9 cellular contexts compared by ENCODE assay signal in the genomic region with DNA sequence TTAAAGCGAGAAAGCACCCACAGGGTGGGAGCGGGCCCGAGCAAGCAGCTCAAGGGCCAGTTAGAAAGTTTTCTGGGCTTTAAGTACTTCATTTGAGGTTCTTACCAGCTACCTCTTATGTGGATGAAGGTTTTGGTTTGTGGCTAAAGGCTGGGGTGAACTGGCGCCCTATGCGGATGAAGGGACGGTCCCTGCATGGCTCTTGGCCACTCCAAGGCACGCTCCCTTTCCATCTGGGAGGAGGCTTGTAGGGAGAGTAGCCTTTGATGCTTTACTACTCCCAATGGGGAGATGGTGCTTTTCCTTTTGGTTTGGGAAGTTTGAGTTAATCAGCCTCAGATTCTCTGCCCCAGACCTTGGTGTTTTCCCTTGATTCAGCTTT. TPM values are rescaled to one million over a fixed set of nuclear protein-coding genes. Genes with fewer than 3 reads are reported as not detected.
DNase-seq lines count a peak whose midpoint lies in the region; FAIRE-seq and TF ChIP-seq lines count a peak whose summit lies in the region.
"Had no signal": no experiment of that assay in that cellular context is flagged by ENCODE, and none has a peak within 500 bp of the region (broad histone marks: within the 10 kb centered on the region; RNA-seq: fewer than 3 reads in every experiment).

No MANE protein-coding gene starts in this region.

- H3K4me3 ChIP-seq in BLaER1 treated with 17β-estradiol and CSF1 and Interleukin-3, amounts not matched to agents 10 nM and 100 nM, result 0 out of 20 replicates have a peak overlapping the region, but pooled peaks of 1 of the 10 experiments have one; percentile 3
- H3K4me3 ChIP-seq in fibroblast of villous mesenchyme (ENCODE audit: low read depth, low read length) (no peak overlapping the region), rectal smooth muscle tissue (ENCODE audit: low read length) (peak overlapping the region; percentile 55)

- peaks cover 22 to 37% (median 25%) of the 10 kb centered on the region in 10 experiments for H3K4me1 ChIP-seq in BLaER1 treated with 17β-estradiol and CSF1 and Interleukin-3, amounts not matched to agents 10 nM and 100 nM
- H3K4me1 ChIP-seq in rectal smooth muscle tissue (ENCODE audit: control insufficient read depth, insufficient read depth, low read length), result no peaks in the 10 kb centered on the region

- H3K9ac ChIP-seq in BLaER1 treated with 17β-estradiol and CSF1 and Interleukin-3, amounts not matched to agents 10 nM and 100 nM, result no peak overlapping the region
- no peak overlapping the region for H3K9ac ChIP-seq in rectal smooth muscle tissue (ENCODE audit: low read length)

- CTCF ChIA-PET in RWPE1 (lab: Yijun Ruan, JAX), result no interaction called here

- H3K9me3 ChIP-seq in BLaER1 treated with 17β-estradiol and CSF1 and Interleukin-3, amounts not matched to agents 10 nM and 100 nM (replicated peaks in 1 of 11), result peaks cover 0 to 9% (median 0%) of the 10 kb centered on the region in 11 experiments; a peak in 3 of 22 replicates

- peaks cover 38 to 49% (median 45%) of the 10 kb centered on the region in 11 experiments for H3K27me3 ChIP-seq in BLaER1 treated with 17β-estradiol and CSF1 and Interleukin-3, amounts not matched to agents 10 nM and 100 nM
- no peaks in the 10 kb centered on the region for H3K27me3 ChIP-seq in rectal smooth muscle tissue (ENCODE audit: control insufficient read depth, insufficient read depth, low read length)

- TF ChIP-seq CTCF in RWPE1 (conservative IDR thresholded peaks at IDR 0.05; ENCODE audit: low read depth), result no peak
- no peak for TF ChIP-seq CTCF in fibroblast of villous mesenchyme (IDR thresholded peaks at IDR 0.05; ENCODE audit: insufficient read depth, low read depth, low read length)

- POLR2A ChIA-PET in RWPE1 (lab: Yijun Ruan, JAX; ENCODE audit: low non-redundant PET), result no interaction called here

- H4K20me1 ChIP-seq in BLaER1 treated with 17β-estradiol and CSF1 and Interleukin-3, amounts not matched to agents 10 nM and 100 nM, result peaks cover 0 to 15% (median 0%) of the 10 kb centered on the region in 11 experiments; a peak in 4 of 22 replicates

- peak overlapping the region in 8 of 11 experiments; percentile 63 to 86 (median 70); a peak in 9 of 22 replicates for H3K4me2 ChIP-seq in BLaER1 treated with 17β-estradiol and CSF1 and Interleukin-3, amounts not matched to agents 10 nM and 100 nM

- DNase-seq in RWPE1 (ENCODE audit: low spot score) (no peak), fibroblast of villous mesenchyme (ENCODE audit: low read depth) (peak; percentile 10), OCI-M2 (lab: John Stamatoyannopoulos, UW; ENCODE audit: unreplicated experiment) (no peak), frontal cortex (ENCODE audit: low spot score in 2 of 2) (no peak), superior temporal gyrus (ENCODE audit: extremely low spot score) (no peak), DMS79 (lab: John Stamatoyannopoulos, UW) (no peak)

- H3K36me3 ChIP-seq in BLaER1 treated with 17β-estradiol and CSF1 and Interleukin-3, amounts not matched to agents 10 nM and 100 nM, result no peaks in the 10 kb centered on the region
- no peaks in the 10 kb centered on the region for H3K36me3 ChIP-seq in rectal smooth muscle tissue (ENCODE audit: control insufficient read depth, insufficient read depth, low read length)

- FAIRE-seq in frontal cortex (lab: Jason Lieb, UNC), result no peak

- H3K27ac ChIP-seq in BLaER1 treated with 17β-estradiol and CSF1 and Interleukin-3, amounts not matched to agents 10 nM and 100 nM, result no peak overlapping the region
- peak overlapping the region; percentile 21 for H3K27ac ChIP-seq in RWPE1
- H3K27ac ChIP-seq in rectal smooth muscle tissue (ENCODE audit: low read depth, low read length), result no peak overlapping the region

RNA-seq across cellular contexts. Expression of a gene that starts 17.7 kb away (rescaled TPM):
- 105 and 127 TPM in 2 replicates for total RNA-seq in fibroblast of villous mesenchyme
- total RNA-seq in frontal cortex, result 83.2 TPM

RNA-seq across cellular contexts. Expression of a gene that starts 35.5 kb away (rescaled TPM):
- total RNA-seq in fibroblast of villous mesenchyme (not detected in 2 replicates), frontal cortex (0.41 TPM)
- total RNA-seq: RPMI7951 had no signal

RNA-seq across cellular contexts. Expression of a gene that starts 51.5 kb away (rescaled TPM):
- total RNA-seq in fibroblast of villous mesenchyme (34.1 and 42.7 TPM in 2 replicates), frontal cortex (100 TPM)

RNA-seq across cellular contexts. Expression of a gene that starts 57.8 kb away (rescaled TPM):
- 10.4 and 12.6 TPM in 2 replicates for total RNA-seq in fibroblast of villous mesenchyme
- total RNA-seq in frontal cortex, result 10.2 TPM
